In the genomic region with DNA sequence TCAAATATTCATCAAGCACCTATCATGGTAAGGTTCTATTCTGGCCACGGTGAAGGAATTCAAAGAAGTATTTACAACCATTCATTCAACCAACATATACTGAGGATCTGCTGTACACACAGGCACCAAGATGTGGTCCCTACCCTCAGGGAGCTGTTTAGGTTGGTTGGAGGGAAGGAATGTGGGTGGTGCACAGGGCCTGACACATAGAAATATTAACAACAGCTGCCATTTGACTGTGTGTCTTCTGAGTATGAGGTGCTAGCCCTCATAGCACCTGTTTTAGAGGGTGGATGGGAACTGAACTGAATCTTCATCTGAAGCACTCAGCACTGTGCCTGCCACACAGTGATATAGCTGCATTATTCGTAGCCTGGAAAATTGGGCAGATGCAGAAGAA, we compare ENCODE assay signal across 22 cellular contexts. TPM values are rescaled to one million over a fixed set of nuclear protein-coding genes. Genes with fewer than 3 reads are reported as not detected.
A peak's percentile ranks its signal among the peaks of the same experiment; 100 is the strongest.
DNase-seq lines count a peak whose midpoint lies in the region; ATAC-seq, FAIRE-seq and TF ChIP-seq lines count a peak whose summit lies in the region.
"Had no signal": no experiment of that assay in that cellular context is flagged by ENCODE, and none has a peak within 500 bp of the region (broad histone marks: within the 10 kb centered on the region; RNA-seq: fewer than 3 reads in every experiment).

No MANE protein-coding gene starts in this region.

- no peaks in the 10 kb centered on the region for H3K9me3 ChIP-seq in BLaER1 treated with 17β-estradiol and CSF1 and Interleukin-3, amounts not matched to agents 10 nM and 100 nM (replicated peaks in 1 of 11)
- H3K9me3 ChIP-seq: Peyer's patch had no signal

- peaks cover 0 to 5% (median 0%) of the 10 kb centered on the region in 11 experiments; a peak in 1 of 22 replicates for H4K20me1 ChIP-seq in BLaER1 treated with 17β-estradiol and CSF1 and Interleukin-3, amounts not matched to agents 10 nM and 100 nM

- H3K9me3 Mint-ChIP-seq in glutamatergic neuron (ENCODE audit: unreplicated experiment) = peaks cover 13% of the 10 kb centered on the region
- H3K9me3 Mint-ChIP-seq in naive thymus-derived CD8-positive, alpha-beta T cell = no peaks in the 10 kb centered on the region
- H3K9me3 Mint-ChIP-seq: CD14-positive monocyte, IgD-negative memory B cell had no signal

- peak overlapping the region; percentile 60 for H3K4me3 Mint-ChIP-seq in glutamatergic neuron (ENCODE audit: unreplicated experiment)
- peak overlapping the region in 4 of 10 donors; percentile 16 to 34 (median 18) for H3K4me3 Mint-ChIP-seq in naive thymus-derived CD8-positive, alpha-beta T cell
- H3K4me3 Mint-ChIP-seq: CD14-positive monocyte, IgD-negative memory B cell had no signal

- peaks cover 52% of the 10 kb centered on the region for H3K4me1 Mint-ChIP-seq in glutamatergic neuron (ENCODE audit: low read depth, unreplicated experiment)
- H3K4me1 Mint-ChIP-seq in naive thymus-derived CD8-positive, alpha-beta T cell = peaks cover 40 to 68% (median 59%) of the 10 kb centered on the region in 4 donors
- H3K4me1 Mint-ChIP-seq: CD14-positive monocyte, IgD-negative memory B cell had no signal

- peaks cover 3% of the 10 kb centered on the region for H3K36me3 Mint-ChIP-seq in glutamatergic neuron (ENCODE audit: unreplicated experiment)
- peaks cover 0 to 18% (median 0%) of the 10 kb centered on the region in 3 donors for H3K36me3 Mint-ChIP-seq in naive thymus-derived CD8-positive, alpha-beta T cell
- H3K36me3 Mint-ChIP-seq: CD14-positive monocyte, IgD-negative memory B cell had no signal

- peaks cover 8 to 15% (median 11%) of the 10 kb centered on the region in 10 experiments for H3K4me1 ChIP-seq in BLaER1 treated with 17β-estradiol and CSF1 and Interleukin-3, amounts not matched to agents 10 nM and 100 nM
- H3K4me1 ChIP-seq: Peyer's patch had no signal

- H3K4me3 ChIP-seq in BLaER1 treated with 17β-estradiol and CSF1 and Interleukin-3, amounts not matched to agents 10 nM and 100 nM = no peak overlapping the region
- H3K4me3 ChIP-seq: GM23248, Peyer's patch, SK-N-MC had no signal

- no peak for FAIRE-seq in RCC 7860 (lab: Jason Lieb, UNC)

- no peak for TF ChIP-seq CTCF in glutamatergic neuron (IDR thresholded peaks at IDR 0.05; ENCODE audit: partially characterized antibody, unreplicated experiment)

- H3K27ac ChIP-seq in BLaER1 treated with 17β-estradiol and CSF1 and Interleukin-3, amounts not matched to agents 10 nM and 100 nM = no peak overlapping the region
- H3K27ac ChIP-seq: GM23248, Peyer's patch, SK-N-MC had no signal

- H3K27ac Mint-ChIP-seq in glutamatergic neuron (ENCODE audit: unreplicated experiment) = peak overlapping the region; percentile 2
- peak overlapping the region in 8 of 10 donors; percentile 22 to 89 (median 60) for H3K27ac Mint-ChIP-seq in naive thymus-derived CD8-positive, alpha-beta T cell
- H3K27ac Mint-ChIP-seq: CD14-positive monocyte, IgD-negative memory B cell had no signal

- no peaks in the 10 kb centered on the region for H3K27me3 ChIP-seq in BLaER1 treated with 17β-estradiol and CSF1 and Interleukin-3, amounts not matched to agents 10 nM and 100 nM
- H3K27me3 ChIP-seq: Peyer's patch had no signal

- H3K4me2 ChIP-seq in BLaER1 treated with 17β-estradiol and CSF1 and Interleukin-3, amounts not matched to agents 10 nM and 100 nM = peak overlapping the region in 8 of 11 experiments; percentile 23 to 62 (median 50); a peak in 12 of 22 replicates

- no peaks in the 10 kb centered on the region for H3K36me3 ChIP-seq in BLaER1 treated with 17β-estradiol and CSF1 and Interleukin-3, amounts not matched to agents 10 nM and 100 nM
- H3K36me3 ChIP-seq: Peyer's patch had no signal

- POLR2A ChIA-PET in naive thymus-derived CD8-positive, alpha-beta T cell (lab: Charles Lee) = interaction anchor here (0.5 to 1.1 kb wide), 3 partner anchors 14 to 25 kb away, joined by 3 read pairs; no protein-coding TSS in a partner anchor

- no peak for ATAC-seq in naive thymus-derived CD8-positive, alpha-beta T cell
- ATAC-seq: Right ventricle myocardium inferior had no signal

- peak; percentile 79 for DNase-seq in LHCN-M2 (ENCODE audit: low read depth)
- DNase-seq in glutamatergic neuron = no peak
- no peak for DNase-seq in naive thymus-derived CD8-positive, alpha-beta T cell
- no peak for DNase-seq in NCI-H1417 treated with DMSO at 0.1 percent for 48 hours (lab: John Stamatoyannopoulos, UW)
- DNase-seq in SIG-M5 (lab: John Stamatoyannopoulos, UW) = no peak
- no peak for DNase-seq in RCC 7860 (ENCODE audit: low spot score)
- no peak for DNase-seq in activated gamma-delta T cell treated with Interleukin-2 at 50 U/mL for 16 hours
- DNase-seq: COR-L47; GM23248; HCEC 1CT; NCI-H1105; NCI-H1694; NCI-H510A; NCI-H748 treated with DMSO at 0.1 percent for 48 hours; NK-92 treated with Interleukin-12 subunit alpha and Interleukin-12 subunit beta, amount 100 ng/mL, for 24 hours; Peyer's patch had no signal

- H3K27me3 Mint-ChIP-seq in glutamatergic neuron (ENCODE audit: unreplicated experiment) = peaks cover 16% of the 10 kb centered on the region
- H3K27me3 Mint-ChIP-seq in naive thymus-derived CD8-positive, alpha-beta T cell = no peaks in the 10 kb centered on the region
- H3K27me3 Mint-ChIP-seq: IgD-negative memory B cell had no signal

- no peak overlapping the region for H3K9ac ChIP-seq in BLaER1 treated with 17β-estradiol and CSF1 and Interleukin-3, amounts not matched to agents 10 nM and 100 nM
- H3K9ac ChIP-seq: GM23248 had no signal

RNA-seq across cellular contexts. Expression of gene SNPH, which starts 7.3 kb away (rescaled TPM):
- total RNA-seq in LHCN-M2 (2014; rRNA removed) (14.0 and 15.8 TPM in 2 replicates), glutamatergic neuron (ENCODE audit: unreplicated experiment) (34.5 TPM)
- 6.0 TPM for polyA plus RNA-seq in LHCN-M2 (2012)
- 10 to 100 TPM; 25.7 to 26.6 TPM for total RNA-seq in naive thymus-derived CD8-positive, alpha-beta T cell
- 10 to 100 TPM in 1 of 3 donors, 1 to 10 TPM in 2; 5.2 to 13.5 (median 6.3) TPM for polyA plus RNA-seq in naive thymus-derived CD8-positive, alpha-beta T cell

RNA-seq across cellular contexts. Expression of gene RAD21L1, which starts 47.5 kb away (rescaled TPM):
- total RNA-seq in LHCN-M2 (2014; rRNA removed) = 0.19 and 0.29 TPM in 2 replicates
- polyA plus RNA-seq in LHCN-M2 (2012) = 0.07 TPM
- total RNA-seq in glutamatergic neuron (ENCODE audit: unreplicated experiment) = not detected
- under 1 TPM in 1 of 2 experiments, not detected in 1; 0.49 TPM for total RNA-seq in naive thymus-derived CD8-positive, alpha-beta T cell
- polyA plus RNA-seq in naive thymus-derived CD8-positive, alpha-beta T cell = not detected
- total RNA-seq: A673, GM23248, Peyer's patch, Right ventricle myocardium inferior had no signal
- polyA plus RNA-seq: CD14-positive monocyte, IgD-negative memory B cell had no signal

RNA-seq across cellular contexts. Expression of gene SDCBP2, which starts 55.6 kb away (rescaled TPM):
- total RNA-seq in LHCN-M2 (2014; rRNA removed) = 1.5 and 2.9 TPM in 2 replicates
- polyA plus RNA-seq in LHCN-M2 (2012) = 1.1 TPM
- 4.0 TPM for total RNA-seq in glutamatergic neuron (ENCODE audit: unreplicated experiment)
- 1 to 10 TPM; 2.7 to 3.3 TPM for total RNA-seq in naive thymus-derived CD8-positive, alpha-beta T cell
- polyA plus RNA-seq in naive thymus-derived CD8-positive, alpha-beta T cell = 1 to 10 TPM in 1 of 3 donors, under 1 TPM in 2; 0.81 to 1.5 (median 0.98) TPM
